26 cellular contexts compared by ENCODE assay signal in the genomic region with DNA sequence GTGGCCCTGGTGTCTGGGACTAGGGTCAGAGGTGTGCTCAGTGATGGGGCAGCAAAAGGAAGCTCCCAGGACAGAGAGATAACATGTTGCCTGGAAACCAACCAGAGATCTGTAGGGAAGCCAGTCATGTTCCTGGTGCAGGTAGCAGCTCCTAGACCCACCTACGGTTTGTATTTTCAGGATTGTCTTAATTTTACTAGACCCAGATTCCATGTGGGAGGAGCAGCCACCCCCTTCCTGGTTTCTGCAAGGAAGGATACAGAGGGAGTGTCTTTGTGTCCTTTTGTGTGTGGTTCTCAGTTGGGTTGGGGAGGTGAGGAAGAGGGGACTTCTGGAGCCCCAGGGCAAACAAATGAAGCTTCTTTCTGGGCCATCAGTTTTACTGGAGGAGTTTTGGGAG. TPM values are rescaled to one million over a fixed set of nuclear protein-coding genes. Genes with fewer than 3 reads are reported as not detected.
"Had no signal": no experiment of that assay in that cellular context is flagged by ENCODE, and none has a peak within 500 bp of the region (broad histone marks: within the 10 kb centered on the region; RNA-seq: fewer than 3 reads in every experiment).

No MANE protein-coding gene starts in this region.

- H3K27me3 Mint-ChIP-seq: stimulated activated naive CD8-positive, alpha-beta T cell treated with anti-CD3 and anti-CD28 coated beads, Interleukin-15, amount 100 ng/mL, for 72 hours had no signal

- H3K4me3 Mint-ChIP-seq: immature natural killer cell; naive thymus-derived CD8-positive, alpha-beta T cell; stimulated activated memory B cell treated with anti-CD40 and anti-IgM and Interleukin-4, amounts not matched to agents 10 μg/mL and 1 μg/mL and 100 μg/mL, for 72 hours; stimulated activated naive CD8-positive, alpha-beta T cell treated with anti-CD3 and anti-CD28 coated beads, Interleukin-15, amount 100 ng/mL, for 72 hours had no signal

- DNase-seq: immature natural killer cell; kidney; left colon; lower lobe of right lung; mammary epithelial cell; mesenchymal stem cell; naive thymus-derived CD8-positive, alpha-beta T cell; psoas muscle; right lobe of liver; stimulated activated CD4-positive, alpha-beta T cell treated with anti-CD3 and anti-CD28 coated beads, Interleukin-1b, Interleukin-23, amount 100 ng/mL, for 48 hours; stimulated activated CD4-positive, alpha-beta T cell treated with anti-CD3 and anti-CD28 coated beads, Interleukin-2, amount 100 ng/mL, for 48 hours; stimulated activated CD4-positive, alpha-beta T cell treated with anti-CD3 and anti-CD28 coated beads, Interleukin-4, amount 100 ng/mL, for 4 hours; stimulated activated CD8-positive, alpha-beta memory T cell treated with anti-CD3 and anti-CD28 coated beads, Interleukin-4, amount 100 ng/mL, for 48 hours; stimulated activated naive CD4-positive, alpha-beta T cell treated with Interleukin-2 at 50 U/mL for 16 hours; stimulated activated naive CD8-positive, alpha-beta T cell treated with anti-CD3 and anti-CD28 coated beads, Interleukin-15, amount 100 ng/mL, for 72 hours; substantia nigra; testis; thyroid gland; transverse colon had no signal

- H3K27ac Mint-ChIP-seq: immature natural killer cell; stimulated activated memory B cell treated with anti-CD40 and anti-IgM and Interleukin-4, amounts not matched to agents 10 μg/mL and 1 μg/mL and 100 μg/mL, for 72 hours had no signal

- H3K27ac ChIP-seq: left lung, lower lobe of right lung, parathyroid adenoma, psoas muscle, right atrium auricular region, right lobe of liver, testis, thyroid gland, transverse colon, upper lobe of left lung, vagina had no signal

- H3K9me3 Mint-ChIP-seq: immature natural killer cell; naive thymus-derived CD8-positive, alpha-beta T cell; stimulated activated memory B cell treated with anti-CD40 and anti-IgM and Interleukin-4, amounts not matched to agents 10 μg/mL and 1 μg/mL and 100 μg/mL, for 72 hours; stimulated activated naive CD8-positive, alpha-beta T cell treated with anti-CD3 and anti-CD28 coated beads, Interleukin-15, amount 100 ng/mL, for 72 hours had no signal

- ATAC-seq: left colon; left lung; lower lobe of right lung; naive thymus-derived CD8-positive, alpha-beta T cell; psoas muscle; right lobe of liver; stimulated activated memory B cell treated with anti-CD40 and anti-IgM and Interleukin-4, amounts not matched to agents 10 μg/mL and 1 μg/mL and 100 μg/mL, for 72 hours; stimulated activated naive CD8-positive, alpha-beta T cell treated with anti-CD3 and anti-CD28 coated beads, Interleukin-15, amount 100 ng/mL, for 72 hours had no signal

- H3K36me3 Mint-ChIP-seq: immature natural killer cell; naive thymus-derived CD8-positive, alpha-beta T cell; stimulated activated memory B cell treated with anti-CD40 and anti-IgM and Interleukin-4, amounts not matched to agents 10 μg/mL and 1 μg/mL and 100 μg/mL, for 72 hours had no signal

- H3K4me1 Mint-ChIP-seq: immature natural killer cell; naive thymus-derived CD8-positive, alpha-beta T cell; stimulated activated memory B cell treated with anti-CD40 and anti-IgM and Interleukin-4, amounts not matched to agents 10 μg/mL and 1 μg/mL and 100 μg/mL, for 72 hours; stimulated activated naive CD8-positive, alpha-beta T cell treated with anti-CD3 and anti-CD28 coated beads, Interleukin-15, amount 100 ng/mL, for 72 hours had no signal

RNA-seq across cellular contexts. Expression of gene MGAT5B, which starts 53.9 kb away (rescaled TPM):
- total RNA-seq: right atrium auricular region, skeletal muscle tissue, transverse colon had no signal
